1 cellular context compared by ENCODE assay signal in genomic region chr7:48246073-48246472, GRCh38.
TF ChIP-seq lines count a peak whose summit lies in the region.

No MANE protein-coding gene starts in this region.

TF ChIP-seq in HepG2, 621 proteins besides CTCF, POLR2A, EP300 and RAD21 (continued from another document):
- no peak for TF ChIP-seq POGK (CRISPR knock-in tag; conservative IDR thresholded peaks at IDR 0.05)
TF ChIP-seq in HepG2: peak in this region for 0.
